Comparison of ENCODE assay signal across 30 cellular contexts in genomic region chr4:13561673-13562072, GRCh38. TPM values are rescaled to one million over a fixed set of nuclear protein-coding genes. Genes with fewer than 3 reads are reported as not detected.
"Had no signal": no experiment of that assay in that cellular context is flagged by ENCODE, and none has a peak within 500 bp of the region (broad histone marks: within the 10 kb centered on the region; RNA-seq: fewer than 3 reads in every experiment).

No MANE protein-coding gene starts in this region.

- FAIRE-seq: urothelium cell line had no signal

- H3K27ac ChIP-seq: neural progenitor cell, ovary, parathyroid adenoma, psoas muscle, skin epidermis, spleen, stomach, thoracic aorta, thyroid gland, tibial nerve, upper lobe of left lung, vagina had no signal

- H3K4me2 ChIP-seq: neural progenitor cell, smooth muscle cell had no signal

- H3K9me3 ChIP-seq: ovary, psoas muscle, stomach, thoracic aorta, thyroid gland, tibial nerve, upper lobe of left lung, vagina had no signal

- H3K79me2 ChIP-seq: parathyroid adenoma had no signal

- H3K27me3 ChIP-seq: neural progenitor cell, ovary, thyroid gland, upper lobe of left lung, vagina had no signal

- DNase-seq: natural killer cell; occipital lobe; ovary; posterior cingulate gyrus; psoas muscle; right cardiac atrium; spleen; stimulated activated CD4-positive, alpha-beta T cell treated with anti-CD3 and anti-CD28 coated beads, Interleukin-12 subunit alpha, Interleukin-12 subunit beta, amount 100 ng/mL, for 4 hours; stimulated activated CD4-positive, alpha-beta T cell treated with anti-CD3 and anti-CD28 coated beads, Interleukin-2, amount 100 ng/mL, for 24 hours; stimulated activated CD4-positive, alpha-beta T cell treated with anti-CD3 and anti-CD28 coated beads, Interleukin-2, amount 100 ng/mL, for 48 hours; stimulated activated CD4-positive, alpha-beta T cell treated with anti-CD3 and anti-CD28 coated beads, Interleukin-4, amount 100 ng/mL, for 24 hours; stimulated activated naive B cell treated with anti-CD40 and anti-IgM and Interleukin-4, amounts not matched to agents 10 μg/mL and 1 μg/mL and 100 μg/mL, for 72 hours; stimulated activated naive CD4-positive, alpha-beta T cell treated with Interleukin-2 at 50 U/mL for 16 hours; stomach; thyroid gland; trophoblast cell; upper lobe of left lung had no signal

- H3K9ac ChIP-seq: neural progenitor cell, parathyroid adenoma had no signal

- ATAC-seq: natural killer cell; psoas muscle; right cardiac atrium; sciatic nerve; stimulated activated effector memory CD8-positive, alpha-beta T cell treated with anti-CD3 and anti-CD28 coated beads, Interleukin-12 subunit alpha, Interleukin-12 subunit beta, amount 100 ng/mL, for 72 hours; stimulated activated naive B cell treated with anti-CD40 and anti-IgM and Interleukin-4, amounts not matched to agents 10 μg/mL and 1 μg/mL and 100 μg/mL, for 72 hours had no signal

- H3K36me3 ChIP-seq: neural progenitor cell, ovary, thoracic aorta, thyroid gland, tibial nerve, upper lobe of left lung, vagina had no signal

- H3K4me3 ChIP-seq: neural progenitor cell, ovary, psoas muscle, skin epidermis, smooth muscle cell, spleen, stomach, thoracic aorta, thyroid gland, tibial nerve, upper lobe of left lung, vagina had no signal

- H3K4me1 ChIP-seq: neural progenitor cell, parathyroid adenoma, psoas muscle, spleen, stomach, thyroid gland, tibial nerve, upper lobe of left lung, vagina had no signal

- H2AFZ ChIP-seq: neural progenitor cell, parathyroid adenoma had no signal

RNA-seq across cellular contexts. Expression of gene NKX3-2, which starts 17.4 kb away (rescaled TPM):
- total RNA-seq: natural killer cell, occipital lobe, renal cortical epithelial cell, sciatic nerve, ureter had no signal
- polyA plus RNA-seq: neural cell had no signal
